11 cellular contexts compared by ENCODE assay signal in genomic region chr9:98099898-98100297, GRCh38. TPM values are rescaled to one million over a fixed set of nuclear protein-coding genes. Genes with fewer than 3 reads are reported as not detected.
DNase-seq lines count a peak whose midpoint lies in the region; ATAC-seq lines count a peak whose summit lies in the region.
"Had no signal": no experiment of that assay in that cellular context is flagged by ENCODE, and none has a peak within 500 bp of the region (broad histone marks: within the 10 kb centered on the region; RNA-seq: fewer than 3 reads in every experiment).

No MANE protein-coding gene starts in this region.

- H3K27ac Mint-ChIP-seq in IgD-negative memory B cell: peak overlapping the region; percentile 28 to 92 (median 79)
- peak overlapping the region; percentile 89 for H3K27ac Mint-ChIP-seq in activated CD4-positive, alpha-beta memory T cell treated with anti-CD3 and anti-CD28 coated beads for 36 hours
- peak overlapping the region; percentile 91 for H3K27ac Mint-ChIP-seq in memory B cell
- H3K27ac Mint-ChIP-seq: progenitor cell of endocrine pancreas had no signal

- no peak for ATAC-seq in memory B cell (ENCODE audit: low read depth)
- ATAC-seq in HG03442 (IDR thresholded peaks at IDR 0.05; ENCODE audit: unreplicated experiment): no peak
- ATAC-seq: left lobe of liver had no signal

- DNase-seq in COLO668 (lab: John Stamatoyannopoulos, UW; ENCODE audit: unreplicated experiment) (peak; percentile 47), memory B cell (ENCODE audit: low spot score in 2 of 2) (no peak), T-helper 9 cell (no peak)
- no peak for DNase-seq in activated CD4-positive, alpha-beta memory T cell treated with anti-CD3 and anti-CD28 coated beads for 36 hours
- no peak for DNase-seq in stimulated activated CD4-positive, alpha-beta T cell treated with anti-CD3 and anti-CD28 coated beads, Interleukin-4, amount 100 ng/mL, for 4 hours
- DNase-seq: activated CD4-positive, alpha-beta T cell treated with anti-CD3 and anti-CD28 coated beads for 4 hours; brain microvascular endothelial cell had no signal

- H3K27me3 Mint-ChIP-seq in IgD-negative memory B cell (no peaks in the 10 kb centered on the region), memory B cell (no peaks in the 10 kb centered on the region)
- no peaks in the 10 kb centered on the region for H3K27me3 Mint-ChIP-seq in activated CD4-positive, alpha-beta memory T cell treated with anti-CD3 and anti-CD28 coated beads for 36 hours
- H3K27me3 Mint-ChIP-seq: progenitor cell of endocrine pancreas had no signal

- intact Hi-C loops in activated CD4-positive, alpha-beta memory T cell treated with anti-CD3 and anti-CD28 coated beads for 36 hours (cut with micrococcal nuclease): loop anchor here (5.0 kb wide), 3 partner anchors 92 to 157 kb away; partner anchors contain the start of genes ANP32B, CORO2A and TBC1D2

- H3K4me1 Mint-ChIP-seq in IgD-negative memory B cell (peaks cover 39 to 55% (median 52%) of the 10 kb centered on the region in 3 donors), memory B cell (peaks cover 47% of the 10 kb centered on the region)
- H3K4me1 Mint-ChIP-seq in activated CD4-positive, alpha-beta memory T cell treated with anti-CD3 and anti-CD28 coated beads for 36 hours (ENCODE audit: low read depth): peaks cover 84% of the 10 kb centered on the region

- H3K9me3 Mint-ChIP-seq in IgD-negative memory B cell (no peaks in the 10 kb centered on the region), memory B cell (no peaks in the 10 kb centered on the region)
- no peaks in the 10 kb centered on the region for H3K9me3 Mint-ChIP-seq in activated CD4-positive, alpha-beta memory T cell treated with anti-CD3 and anti-CD28 coated beads for 36 hours

- H3K36me3 Mint-ChIP-seq in IgD-negative memory B cell (peaks cover 8% of the 10 kb centered on the region), memory B cell (peaks cover 15% of the 10 kb centered on the region)
- H3K36me3 Mint-ChIP-seq in activated CD4-positive, alpha-beta memory T cell treated with anti-CD3 and anti-CD28 coated beads for 36 hours: peaks cover 41% of the 10 kb centered on the region

- CTCF ChIA-PET in activated CD4-positive, alpha-beta memory T cell treated with anti-CD3 and anti-CD28 coated beads for 36 hours (lab: Charles Lee): interaction anchor here (1.0 to 3.6 kb wide), 3 partner anchors 16 to 22 kb away, joined by 3 to 16 read pairs (median 3); partner anchors contain the start of gene TRIM14

- H3K4me3 Mint-ChIP-seq in IgD-negative memory B cell (peak overlapping the region; percentile 51 to 76 (median 64)), memory B cell (peak overlapping the region; percentile 47)
- H3K4me3 Mint-ChIP-seq in activated CD4-positive, alpha-beta memory T cell treated with anti-CD3 and anti-CD28 coated beads for 36 hours: peak overlapping the region; percentile 38

- POLR2A ChIA-PET in activated CD4-positive, alpha-beta memory T cell treated with anti-CD3 and anti-CD28 coated beads for 36 hours (lab: Charles Lee): no interaction called here

RNA-seq across cellular contexts. Expression of gene TRIM14, which starts 19.1 kb away (rescaled TPM):
- 43.0 TPM for polyA plus RNA-seq in IgD-negative memory B cell
- total RNA-seq in activated CD4-positive, alpha-beta memory T cell treated with anti-CD3 and anti-CD28 coated beads for 36 hours: 10 to 100 TPM; 49.1 to 52.7 TPM

RNA-seq across cellular contexts. Expression of gene NANS, which starts 43.4 kb away (rescaled TPM):
- 26.9 TPM for polyA plus RNA-seq in IgD-negative memory B cell
- 10 to 100 TPM; 48.4 to 51.9 TPM for total RNA-seq in activated CD4-positive, alpha-beta memory T cell treated with anti-CD3 and anti-CD28 coated beads for 36 hours
